In genomic region chr10:131901181-131901829, GRCh38 we compare ENCODE assay signal across 8 cellular contexts. TPM values are rescaled to one million over a fixed set of nuclear protein-coding genes. Genes with fewer than 3 reads are reported as not detected.
A peak's percentile ranks its signal among the peaks of the same experiment; 100 is the strongest.
DNase-seq lines count a peak whose midpoint lies in the region; ATAC-seq and TF ChIP-seq lines count a peak whose summit lies in the region.

No MANE protein-coding gene starts in this region.

- H3K4me3 ChIP-seq in BJ (ENCODE audit: low read depth, low read length) (peak overlapping the region; percentile 84), left lung (peak overlapping the region; percentile 58 to 67)

- peak overlapping the region; percentile 81 for H3K4me3 Mint-ChIP-seq in chondrocyte (ENCODE audit: unreplicated experiment)

- peak overlapping the region; percentile 91 to 93 for H3K27ac ChIP-seq in left lung

- POLR2A ChIA-PET in BJ (lab: Charles Lee): no interaction called here

- peaks cover 1% of the 10 kb centered on the region; the same call in 1 of the 2 replicates for H3K36me3 ChIP-seq in BJ (ENCODE audit: control insufficient read depth, insufficient read depth, low read length)
- H3K36me3 ChIP-seq in left lung: peaks cover 0 to 7% of the 10 kb centered on the region in 2 donors

- peaks cover 22 to 54% of the 10 kb centered on the region in 2 donors for H3K4me1 ChIP-seq in left lung

- CTCF ChIA-PET in BJ (lab: Yijun Ruan, JAX): interaction anchor here (1.2 to 2.4 kb wide), 4 partner anchors 14 to 122 kb away, joined by 4 to 20 read pairs (median 10); no protein-coding TSS in a partner anchor

- H3K9me3 ChIP-seq in left lung: no peaks in the 10 kb centered on the region

- H3K36me3 Mint-ChIP-seq in chondrocyte (ENCODE audit: low read depth): no peaks in the 10 kb centered on the region

- intact Hi-C loops in left lung (cut with DNase I): no loop called here

- TF ChIP-seq CTCF in BJ (IDR thresholded peaks at IDR 0.05; ENCODE audit: insufficient read depth, low read depth, low read length): no peak
- no peak for TF ChIP-seq CTCF in chondrocyte (IDR thresholded peaks at IDR 0.05)
- TF ChIP-seq CTCF in left lung (IDR thresholded peaks at IDR 0.05): no peak

- peak overlapping the region; percentile 83 for H3K27ac Mint-ChIP-seq in chondrocyte (ENCODE audit: unreplicated experiment)

- ATAC-seq in GM19324 (IDR thresholded peaks at IDR 0.05; ENCODE audit: low FRiP score, unreplicated experiment): peak; percentile 32
- peak; percentile 28 for ATAC-seq in HG03342 (IDR thresholded peaks at IDR 0.05; ENCODE audit: unreplicated experiment)
- ATAC-seq in left lung: peak; percentile 24

- H3K9me3 Mint-ChIP-seq in chondrocyte (ENCODE audit: low read depth): no peaks in the 10 kb centered on the region

- DNase-seq in BJ (ENCODE audit: low read depth) (no peak), T1000 (lab: John Stamatoyannopoulos, UW) (peak; percentile 49), chondrocyte (ENCODE audit: low spot score) (peak; percentile 87), left lung (peak; percentile 59 to 93), NCI-H2196 (lab: John Stamatoyannopoulos, UW; ENCODE audit: unreplicated experiment) (no peak)
- DNase-seq in stimulated activated CD8-positive, alpha-beta memory T cell treated with anti-CD3 and anti-CD28 coated beads, Interleukin-4, amount 100 ng/mL, for 48 hours: peak; percentile 64

- H3K27me3 Mint-ChIP-seq in chondrocyte (ENCODE audit: low read depth): peaks cover 16% of the 10 kb centered on the region

- H3K4me1 Mint-ChIP-seq in chondrocyte (ENCODE audit: low read depth): peaks cover 39% of the 10 kb centered on the region

- H3K27me3 ChIP-seq in BJ (ENCODE audit: control insufficient read depth, insufficient read depth, low read length) (peaks cover 9% of the 10 kb centered on the region), left lung (peaks cover 8 to 23% of the 10 kb centered on the region in 2 donors)

RNA-seq across cellular contexts. Expression of gene PPP2R2D, which starts 0.5 kb away (rescaled TPM):
- polyA plus RNA-seq in BJ (2011; rRNA removed): 27.6 and 31.2 TPM in 2 replicates
- 24.8 and 26.9 TPM in 2 replicates for polyA minus RNA-seq in BJ (2011; rRNA and poly(A)+ RNA removed)
- total RNA-seq in chondrocyte (24.3 to 27.5 TPM (median 25.1 TPM) in 3 replicates), left lung (10 to 100 TPM; 22.7 to 24.3 TPM)

Comparison
In these comparisons a context has a peak if more than half of its experiments do, and no peak if none do; other contexts are left out.
1. DNase-seq: peak in T1000 (single experiment), chondrocyte (single experiment), left lung (2 of 2) and stimulated activated CD8-positive, alpha-beta memory T cell treated with anti-CD3 and anti-CD28 coated beads, Interleukin-4, amount 100 ng/mL, for 48 hours (single experiment); none in BJ (single experiment) and NCI-H2196 (single experiment).
2. Peak in every context shown above with its lines, with median percentiles within 50 percentile points of each other: ATAC-seq.